In the genomic region with DNA sequence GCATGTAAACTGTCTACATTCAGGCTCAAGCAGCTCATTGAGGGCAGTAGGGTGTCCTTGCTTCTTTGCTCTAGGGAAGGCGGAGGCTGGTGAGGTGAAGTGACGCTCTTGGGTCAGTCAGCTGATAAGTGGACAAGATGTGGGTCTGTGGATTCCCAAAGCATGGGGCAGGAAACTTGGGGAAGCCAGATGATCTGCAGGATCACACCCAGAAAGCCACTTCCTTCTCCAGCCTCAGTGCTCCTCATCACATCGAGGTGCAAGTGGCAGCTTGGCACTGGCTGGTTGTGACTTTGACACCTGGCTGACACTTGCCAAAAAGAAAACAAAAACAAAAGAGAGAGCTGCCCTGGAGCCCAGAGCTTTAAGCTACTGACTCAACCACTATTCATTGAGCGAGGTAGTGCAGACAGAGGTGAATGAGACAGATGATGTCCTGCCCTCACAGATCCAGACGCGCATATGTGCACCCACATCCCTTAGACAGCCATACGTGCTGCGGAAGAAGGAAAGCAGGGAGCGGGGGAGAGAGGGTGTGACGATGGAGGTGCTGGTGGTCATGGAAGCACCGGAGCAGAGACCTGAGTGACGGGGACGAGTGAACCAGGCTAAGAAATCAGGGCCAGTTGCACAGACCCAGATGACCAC, we compare ENCODE assay signal across 26 cellular contexts. TPM values are rescaled to one million over a fixed set of nuclear protein-coding genes. Genes with fewer than 3 reads are reported as not detected.
"Had no signal": no experiment of that assay in that cellular context is flagged by ENCODE, and none has a peak within 500 bp of the region (broad histone marks: within the 10 kb centered on the region; RNA-seq: fewer than 3 reads in every experiment).

No MANE protein-coding gene starts in this region.

- H3K9me3 ChIP-seq: colonic mucosa, esophagus muscularis mucosa, left ventricle myocardium inferior, neutrophil, pancreas, stomach, suprapubic skin, tibial nerve, uterus had no signal

- H3K4me1 ChIP-seq: colonic mucosa, left ventricle myocardium inferior, pancreas, suprapubic skin, uterus had no signal

- H3K36me3 ChIP-seq: colonic mucosa, esophagus muscularis mucosa, left ventricle myocardium inferior, neutrophil, pancreas, stomach, suprapubic skin, tibial nerve, uterus, WERI-Rb-1 had no signal

- H3K27me3 ChIP-seq: colonic mucosa, pancreas, uterus had no signal

- H3K27ac ChIP-seq: colonic mucosa, esophagus muscularis mucosa, left ventricle myocardium inferior, neutrophil, pancreas, skin epidermis, stomach, suprapubic skin, tibial nerve, uterus, WERI-Rb-1 had no signal

- FAIRE-seq: astrocyte, endometrium, frontal cortex, pancreas had no signal

- H3K4me3 ChIP-seq: colonic mucosa, esophagus muscularis mucosa, left ventricle myocardium inferior, pancreas, skin epidermis, stomach, suprapubic skin, tibial nerve, uterus had no signal

- DNase-seq: activated CD8-positive, alpha-beta memory T cell treated with anti-CD3 and anti-CD28 coated beads, Interleukin-2, amount 50 U/mL, for 4 hours; activated naive CD4-positive, alpha-beta T cell; activated T-cell treated with anti-CD3 and anti-CD28 coated beads, Interleukin-2, amount 50 U/mL, for 4 hours; colonic mucosa; glutamatergic neuron; hypothalamus; left ventricle myocardium inferior; pancreas; right cardiac atrium; stimulated activated CD4-positive, alpha-beta T cell treated with anti-CD3 and anti-CD28 coated beads, Interleukin-2, amount 100 ng/mL, for 24 hours; stomach; uterus; WERI-Rb-1 had no signal

- ATAC-seq: activated T-cell treated with anti-CD3 and anti-CD28 coated beads, Interleukin-2, amount 50 U/mL, for 4 hours; natural killer cell treated with Interleukin-12 subunit alpha and Interleukin-12 subunit beta and Interleukin-15 and Interleukin-18, amount 100 ng/mL, for 72 hours; pancreas; right cardiac atrium; stimulated activated memory B cell treated with anti-CD40 and anti-IgM and Interleukin-4, amounts not matched to agents 10 μg/mL and 1 μg/mL and 100 μg/mL, for 72 hours had no signal

RNA-seq across cellular contexts. Expression of a gene that starts 3.1 kb away (rescaled TPM):
- total RNA-seq: activated T-cell treated with anti-CD3 and anti-CD28 coated beads, Interleukin-2, amount 50 U/mL, for 4 hours; activated T-helper 2 cell treated with anti-CD3 and anti-CD28 coated beads, Interferon-gamma antibody, Interleukin-2, Interleukin-4, amounts not matched to agents 10 μg/mL and 5 μg/mL and 100 μg/mL, durations not matched to agents 14 hours and 24 hours and 36 hours; astrocyte; colonic mucosa; esophagus muscularis mucosa; frontal cortex; left ventricle myocardium inferior; natural killer cell treated with Interleukin-12 subunit alpha and Interleukin-12 subunit beta and Interleukin-15 and Interleukin-18, amount 100 ng/mL, for 72 hours; pulmonary artery endothelial cell; right cardiac atrium; suprapubic skin; T-helper 2 cell treated with Interferon-gamma antibody and Interleukin-4, amounts not matched to agents 100 ng/mL and 5 ng/mL, for 36 hours; tibial nerve had no signal
- polyA plus RNA-seq: right cardiac atrium had no signal

RNA-seq across cellular contexts. Expression of a gene that starts 48.2 kb away (rescaled TPM):
- total RNA-seq: activated T-helper 2 cell treated with anti-CD3 and anti-CD28 coated beads, Interferon-gamma antibody, Interleukin-2, Interleukin-4, amounts not matched to agents 10 μg/mL and 5 μg/mL and 100 μg/mL, durations not matched to agents 14 hours and 24 hours and 36 hours; natural killer cell treated with Interleukin-12 subunit alpha and Interleukin-12 subunit beta and Interleukin-15 and Interleukin-18, amount 100 ng/mL, for 72 hours; pulmonary artery endothelial cell; T-helper 2 cell treated with Interferon-gamma antibody and Interleukin-4, amounts not matched to agents 100 ng/mL and 5 ng/mL, for 36 hours had no signal
